ENCODE assay signal across 15 cellular contexts in genomic region chr4:15374697-15375096, GRCh38. TPM values are rescaled to one million over a fixed set of nuclear protein-coding genes. Genes with fewer than 3 reads are reported as not detected.
DNase-seq lines count a peak whose midpoint lies in the region; ATAC-seq and TF ChIP-seq lines count a peak whose summit lies in the region.
"Had no signal": no experiment of that assay in that cellular context is flagged by ENCODE, and none has a peak within 500 bp of the region (broad histone marks: within the 10 kb centered on the region; RNA-seq: fewer than 3 reads in every experiment).

No MANE protein-coding gene starts in this region.

- no peak overlapping the region for H3K4me2 ChIP-seq in GM23338

- H3K4me1 ChIP-seq in GM23338 (ENCODE audit: insufficient read depth) (peaks cover 31% of the 10 kb centered on the region), colonic mucosa (no peaks in the 10 kb centered on the region), left lung (peaks cover 8 to 27% of the 10 kb centered on the region in 2 donors), skeletal muscle tissue (ENCODE audit: control insufficient read depth in 3 of 3, insufficient read depth in 3 of 3, low read length in 3 of 3) (peaks cover 2 to 9% (median 4%) of the 10 kb centered on the region in 3 donors)

- no peak overlapping the region for H3K4me3 Mint-ChIP-seq in GM23338
- no peak overlapping the region for H3K4me3 Mint-ChIP-seq in osteocyte (ENCODE audit: unreplicated experiment)

- intact Hi-C loops in colonic mucosa (cut with DNase I), result no loop called here
- intact Hi-C loops in left lung (cut with DNase I), result no loop called here
- intact Hi-C loops in head of caudate nucleus (cut with DNase I), result no loop called here

- H3K4me3 ChIP-seq in GM23338, result no peak overlapping the region
- no peak overlapping the region for H3K4me3 ChIP-seq in colonic mucosa
- no peak overlapping the region for H3K4me3 ChIP-seq in left lung
- peak overlapping the region; percentile 46 to 75 (median 56) for H3K4me3 ChIP-seq in skeletal muscle tissue (ENCODE audit: low read length in 3 of 3)

- H4K20me1 ChIP-seq in GM23338 (replicated peaks; ENCODE audit: insufficient read depth), result no peaks in the 10 kb centered on the region

- H3K9me2 ChIP-seq in GM23338 (ENCODE audit: insufficient read depth), result peaks cover 14% of the 10 kb centered on the region

- no peaks in the 10 kb centered on the region for H3K36me3 Mint-ChIP-seq in GM23338 (ENCODE audit: low read depth)
- no peaks in the 10 kb centered on the region for H3K36me3 Mint-ChIP-seq in osteocyte (ENCODE audit: unreplicated experiment)

- H3K9me3 Mint-ChIP-seq in GM23338, result no peaks in the 10 kb centered on the region
- no peaks in the 10 kb centered on the region for H3K9me3 Mint-ChIP-seq in osteocyte (ENCODE audit: unreplicated experiment)

- DNase-seq in GM23338 (ENCODE audit: low spot score) (no peak), colonic mucosa (no peak), left lung (no peak), head of caudate nucleus (no peak), osteocyte (ENCODE audit: extremely low spot score, unreplicated experiment) (no peak)
- DNase-seq: kidney, NCI-H1694 treated with DMSO at 0.1 percent for 48 hours, NCI-H82, WERI-Rb-1 had no signal

- H3K27me3 Mint-ChIP-seq in GM23338 (ENCODE audit: insufficient read depth, low read depth, poor library complexity) (no peaks in the 10 kb centered on the region), osteocyte (ENCODE audit: unreplicated experiment) (peaks cover 3% of the 10 kb centered on the region)

- peak overlapping the region; percentile 70; the same call in 1 of the 2 replicates for H2AFZ ChIP-seq in GM23338

- TF ChIP-seq CTCF in GM23338 (conservative IDR thresholded peaks at IDR 0.05; ENCODE audit: low read depth in 2 of 2) (no peak), colonic mucosa (IDR thresholded peaks at IDR 0.05) (no peak), left lung (IDR thresholded peaks at IDR 0.05) (no peak), osteocyte (IDR thresholded peaks at IDR 0.05) (no peak)

- H3K9me3 ChIP-seq in colonic mucosa, result no peaks in the 10 kb centered on the region
- no peaks in the 10 kb centered on the region for H3K9me3 ChIP-seq in left lung
- no peaks in the 10 kb centered on the region for H3K9me3 ChIP-seq in skeletal muscle tissue (ENCODE audit: control insufficient read depth in 3 of 3, low read length in 3 of 3)

- H3F3A ChIP-seq in GM23338 (replicated peaks; ENCODE audit: low read depth), result no peaks in the 10 kb centered on the region

- H3K4me1 Mint-ChIP-seq in GM23338, result peaks cover 25% of the 10 kb centered on the region
- peaks cover 21% of the 10 kb centered on the region for H3K4me1 Mint-ChIP-seq in osteocyte (ENCODE audit: unreplicated experiment)

- H3K27ac ChIP-seq in GM23338 (ENCODE audit: low read depth), result no peak overlapping the region
- H3K27ac ChIP-seq in colonic mucosa, result peak overlapping the region; percentile 27
- H3K27ac ChIP-seq in left lung, result peak overlapping the region; percentile 68 to 69
- peak overlapping the region; percentile 43 for H3K27ac ChIP-seq in skeletal muscle tissue (ENCODE audit: low read depth, low read length)
- H3K27ac ChIP-seq: WERI-Rb-1 had no signal

- H3K79me2 ChIP-seq in GM23338 (replicated peaks; ENCODE audit: insufficient read depth), result no peaks in the 10 kb centered on the region

- H3K27me3 ChIP-seq in GM23338 (ENCODE audit: insufficient read depth), result no peaks in the 10 kb centered on the region
- no peaks in the 10 kb centered on the region for H3K27me3 ChIP-seq in colonic mucosa
- no peaks in the 10 kb centered on the region for H3K27me3 ChIP-seq in left lung
- no peaks in the 10 kb centered on the region for H3K27me3 ChIP-seq in skeletal muscle tissue (ENCODE audit: control insufficient read depth in 3 of 3, insufficient read depth in 3 of 3, low read length in 3 of 3)

- H3K36me3 ChIP-seq in GM23338 (ENCODE audit: insufficient read depth) (no peaks in the 10 kb centered on the region), colonic mucosa (no peaks in the 10 kb centered on the region), left lung (no peaks in the 10 kb centered on the region), skeletal muscle tissue (ENCODE audit: control insufficient read depth in 3 of 3, insufficient read depth in 3 of 3, low read length in 3 of 3) (no peaks in the 10 kb centered on the region)
- H3K36me3 ChIP-seq: WERI-Rb-1 had no signal

- H3K9ac ChIP-seq in colonic mucosa (ENCODE audit: low read depth in 2 of 2, low read length in 2 of 2) (no peak overlapping the region), skeletal muscle tissue (ENCODE audit: low read depth in 1 of 3, low read length in 3 of 3) (peak overlapping the region; percentile 41 to 59 (median 46))

- ATAC-seq in GM23338, result no peak
- no peak for ATAC-seq in left lung
- ATAC-seq in GM21619 (IDR thresholded peaks at IDR 0.05; ENCODE audit: unreplicated experiment), result no peak
- ATAC-seq in GM21786 (IDR thresholded peaks at IDR 0.05; ENCODE audit: unreplicated experiment), result no peak
- ATAC-seq: SK-N-SH treated with all-trans-retinoic acid at 6 μM for 48 hours had no signal

- H3K27ac Mint-ChIP-seq in GM23338 (no peak overlapping the region; the same call in 1 of the 2 replicates), osteocyte (ENCODE audit: unreplicated experiment) (no peak overlapping the region)

TF ChIP-seq in GM23338, 12 proteins besides CTCF, POLR2A, EP300 and RAD21:
- TF ChIP-seq STAT1 (IDR thresholded peaks at IDR 0.05; ENCODE audit: unreplicated experiment) (no peak), JUNB (IDR thresholded peaks at IDR 0.05; ENCODE audit: unreplicated experiment) (no peak), EZH2phosphoT487 (IDR thresholded peaks at IDR 0.05; ENCODE audit: unreplicated experiment) (no peak), ZNF331 (CRISPR knock-in tag; IDR thresholded peaks at IDR 0.05; ENCODE audit: low read depth) (no peak), ZNF114 (CRISPR knock-in tag; IDR thresholded peaks at IDR 0.05) (no peak), REST (IDR thresholded peaks at IDR 0.05; ENCODE audit: unreplicated experiment) (no peak)

RNA-seq across cellular contexts. Expression of gene C1QTNF7, which starts 53.1 kb away (rescaled TPM):
- not detected in 2 replicates for total RNA-seq in GM23338 (2014; rRNA removed; shearing (Covaris generic))
- not detected in 2 replicates for polyA plus RNA-seq in GM23338 (2016; fragmentation: Nextera tagmentation; extraction: Ambion mirVana)
- total RNA-seq in colonic mucosa (1 to 10 TPM in 1 of 2 donors, under 1 TPM in 1; 0.94 to 4.2 TPM), left lung (10 to 100 TPM in 1 of 2 donors, 1 to 10 TPM in 1; 2.1 to 13.1 TPM), skeletal muscle tissue (2.1 TPM), osteocyte (not detected in 2 replicates)
- total RNA-seq: dermis microvascular lymphatic vessel endothelial cell, H4 had no signal

Comparison
In these comparisons a context has a peak if more than half of its experiments do, and no peak if none do; other contexts are left out.
1. H3K4me3 ChIP-seq: peak in skeletal muscle tissue (3 of 3); none in GM23338 (single experiment), colonic mucosa (single experiment) and left lung (0 of 2).
2. H3K9ac ChIP-seq: peak in skeletal muscle tissue (3 of 3); none in colonic mucosa (0 of 2).